ENCODE assay signal across 10 cellular contexts in genomic region chr3:150385296-150386242, GRCh38. TPM values are rescaled to one million over a fixed set of nuclear protein-coding genes. Genes with fewer than 3 reads are reported as not detected.
DNase-seq lines count a peak whose midpoint lies in the region; ATAC-seq and TF ChIP-seq lines count a peak whose summit lies in the region.
"Had no signal": no experiment of that assay in that cellular context is flagged by ENCODE, and none has a peak within 500 bp of the region (broad histone marks: within the 10 kb centered on the region; RNA-seq: fewer than 3 reads in every experiment).

No MANE protein-coding gene starts in this region.

- peak overlapping the region; percentile 82 for H3K4me3 Mint-ChIP-seq in stimulated activated memory B cell treated with anti-CD40 and anti-IgM and Interleukin-4, amounts not matched to agents 10 μg/mL and 1 μg/mL and 100 μg/mL, for 72 hours
- no peak overlapping the region for H3K4me3 Mint-ChIP-seq in Calu3 (ENCODE audit: low read depth, unreplicated experiment)

- H3K4me1 ChIP-seq in stomach: peaks cover 0 to 11% (median 0%) of the 10 kb centered on the region in 4 donors
- H3K4me1 ChIP-seq: right lobe of liver had no signal

- no peak for TF ChIP-seq POLR2A in stomach (IDR thresholded peaks at IDR 0.05)

- H3K27me3 Mint-ChIP-seq in stimulated activated memory B cell treated with anti-CD40 and anti-IgM and Interleukin-4, amounts not matched to agents 10 μg/mL and 1 μg/mL and 100 μg/mL, for 72 hours: no peaks in the 10 kb centered on the region
- H3K27me3 Mint-ChIP-seq in Calu3 (ENCODE audit: unreplicated experiment): no peaks in the 10 kb centered on the region

- CTCF ChIA-PET in Calu3 (lab: Charles Lee): interaction anchor here (0.7 kb wide), 1 partner anchor 118 kb away, joined by 3 read pairs; no protein-coding TSS in a partner anchor

- H3K27ac Mint-ChIP-seq in stimulated activated memory B cell treated with anti-CD40 and anti-IgM and Interleukin-4, amounts not matched to agents 10 μg/mL and 1 μg/mL and 100 μg/mL, for 72 hours: peak overlapping the region; percentile 97
- H3K27ac Mint-ChIP-seq in Calu3 (ENCODE audit: unreplicated experiment): no peak overlapping the region

- peak; percentile 15 to 39 for ATAC-seq in activated CD4-positive, CD25-positive, alpha-beta regulatory T cell treated with anti-CD3 and anti-CD28 coated beads, Interleukin-2, amount 50 U/mL, for 24 hours
- ATAC-seq in HG02885 (IDR thresholded peaks at IDR 0.05; ENCODE audit: poor library complexity, unreplicated experiment): peak; percentile 40
- ATAC-seq in stimulated activated memory B cell treated with anti-CD40 and anti-IgM and Interleukin-4, amounts not matched to agents 10 μg/mL and 1 μg/mL and 100 μg/mL, for 72 hours: peak; percentile 75

- no peak overlapping the region for H3K4me3 ChIP-seq in stomach
- H3K4me3 ChIP-seq: right lobe of liver had no signal

- WGBS in stomach, 5 donors: 71 to 84% (median 79%) methylated on average over 6 of the region's 6 CpGs

- H3K9me3 Mint-ChIP-seq in stimulated activated memory B cell treated with anti-CD40 and anti-IgM and Interleukin-4, amounts not matched to agents 10 μg/mL and 1 μg/mL and 100 μg/mL, for 72 hours: no peaks in the 10 kb centered on the region
- no peaks in the 10 kb centered on the region for H3K9me3 Mint-ChIP-seq in Calu3 (ENCODE audit: low read depth, unreplicated experiment)

- intact Hi-C loops in stomach (cut with DNase I; ENCODE audit: low total_unique reads) (no loop called here), Calu3 (cut with micrococcal nuclease; ENCODE audit: unreplicated experiment) (no loop called here)

- no peaks in the 10 kb centered on the region for H3K9me3 ChIP-seq in stomach
- H3K9me3 ChIP-seq: right lobe of liver had no signal

- TF ChIP-seq EP300 in stomach (IDR thresholded peaks at IDR 0.05): no peak

- peaks cover 36% of the 10 kb centered on the region for H3K4me1 Mint-ChIP-seq in stimulated activated memory B cell treated with anti-CD40 and anti-IgM and Interleukin-4, amounts not matched to agents 10 μg/mL and 1 μg/mL and 100 μg/mL, for 72 hours
- H3K4me1 Mint-ChIP-seq in Calu3 (ENCODE audit: low read depth, unreplicated experiment): peaks cover 11% of the 10 kb centered on the region

- H3K27me3 ChIP-seq in stomach: no peaks in the 10 kb centered on the region
- H3K27me3 ChIP-seq: right lobe of liver had no signal

- no peak for TF ChIP-seq CTCF in stomach (IDR thresholded peaks at IDR 0.05)
- no peak for TF ChIP-seq CTCF in Calu3 (IDR thresholded peaks at IDR 0.05; ENCODE audit: unreplicated experiment)

- no peaks in the 10 kb centered on the region for H3K36me3 Mint-ChIP-seq in stimulated activated memory B cell treated with anti-CD40 and anti-IgM and Interleukin-4, amounts not matched to agents 10 μg/mL and 1 μg/mL and 100 μg/mL, for 72 hours
- no peaks in the 10 kb centered on the region for H3K36me3 Mint-ChIP-seq in Calu3 (ENCODE audit: insufficient read depth, unreplicated experiment)

- no peak for DNase-seq in activated CD4-positive, CD25-positive, alpha-beta regulatory T cell (lab: John Stamatoyannopoulos, UW)
- peak; percentile 8 to 24 for DNase-seq in activated CD4-positive, alpha-beta T cell treated with anti-CD3 and anti-CD28 coated beads, Interleukin-2, amount 50 U/mL, for 48 hours
- DNase-seq in stomach: no peak
- DNase-seq in NCI-H510A (lab: John Stamatoyannopoulos, UW): no peak
- no peak for DNase-seq in Calu3
- DNase-seq: NCI-H524 had no signal

- no peak overlapping the region for H3K27ac ChIP-seq in stomach
- H3K27ac ChIP-seq: right lobe of liver had no signal

- no peaks in the 10 kb centered on the region for H3K36me3 ChIP-seq in stomach
- H3K36me3 ChIP-seq: right lobe of liver had no signal

- no TSS peak for BruUV-seq in Calu3 (replicated peaks; lab: Mats Ljungman, UMichigan)

RNA-seq across cellular contexts. Expression of gene TSC22D2, which starts 22.5 kb away (rescaled TPM):
- 10 to 100 TPM; 12.9 to 32.2 (median 23.9) TPM for total RNA-seq in stomach
- polyA plus RNA-seq in stomach: 10 to 100 TPM in 1 of 3 donors, 1 to 10 TPM in 2; 7.1 to 13.6 (median 7.7) TPM
- 40.9 and 49.7 TPM in 2 replicates for total RNA-seq in Calu3 (2022)

Comparison
In these comparisons a context has a peak if more than half of its experiments do, and no peak if none do; other contexts are left out.
1. DNase-seq: peak in activated CD4-positive, alpha-beta T cell treated with anti-CD3 and anti-CD28 coated beads, Interleukin-2, amount 50 U/mL, for 48 hours (2 of 2); none in activated CD4-positive, CD25-positive, alpha-beta regulatory T cell (0 of 4), stomach (single experiment), NCI-H510A (single experiment) and Calu3 (single experiment).
2. Peak in every context shown above with its lines, with median percentiles within 50 percentile points of each other: ATAC-seq.